Comparison of ENCODE assay signal across 24 cellular contexts in the genomic region with DNA sequence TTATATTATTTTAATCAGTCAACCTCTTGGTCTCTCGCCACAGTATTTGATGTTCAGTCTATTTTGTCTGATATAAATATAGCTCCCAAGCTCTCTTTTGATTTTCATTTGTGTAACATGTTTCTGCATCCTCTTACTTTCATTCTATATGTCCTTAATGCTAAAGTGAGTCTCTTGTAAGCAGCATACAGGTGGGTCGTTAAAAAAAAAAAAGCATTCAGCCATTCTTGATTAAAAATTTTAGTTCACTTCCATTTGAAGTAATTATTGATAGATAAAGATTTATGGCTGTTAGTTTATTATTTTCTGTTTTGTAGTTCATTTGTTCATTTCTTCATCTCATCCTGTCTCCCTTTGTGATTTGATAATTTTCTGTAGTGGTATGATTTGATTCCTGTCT.
A peak's percentile ranks its signal among the peaks of the same experiment; 100 is the strongest.
DNase-seq lines count a peak whose midpoint lies in the region; ATAC-seq, FAIRE-seq and TF ChIP-seq lines count a peak whose summit lies in the region.
"Had no signal": no experiment of that assay in that cellular context is flagged by ENCODE, and none has a peak within 500 bp of the region (broad histone marks: within the 10 kb centered on the region; RNA-seq: fewer than 3 reads in every experiment).

No MANE protein-coding gene starts in this region.

- peaks cover 2% of the 10 kb centered on the region; the same call in 1 of the 2 replicates for H3K9me3 ChIP-seq in HEK293 (ENCODE audit: control insufficient read depth, insufficient read depth, low read depth, low read length)
- no peaks in the 10 kb centered on the region for H3K9me3 ChIP-seq in astrocyte (ENCODE audit: insufficient read depth, low read depth, low read length)
- no peaks in the 10 kb centered on the region for H3K9me3 ChIP-seq in K562 (replicated peaks; ENCODE audit: control insufficient read depth, insufficient read depth, low read depth, low read length)
- H3K9me3 ChIP-seq: A549, Caco-2 had no signal

- no peaks in the 10 kb centered on the region for H3K4me1 ChIP-seq in HEK293 (ENCODE audit: control insufficient read depth, insufficient read depth, low read length)
- H3K4me1 ChIP-seq in astrocyte (ENCODE audit: insufficient read depth, low read length), result no peaks in the 10 kb centered on the region
- no peaks in the 10 kb centered on the region for H3K4me1 ChIP-seq in K562 (replicated peaks in 1 of 2; ENCODE audit: control insufficient read depth in 2 of 2, insufficient read depth in 2 of 2, low read length in 2 of 2)
- H3K4me1 ChIP-seq: A549; BLaER1 treated with 17β-estradiol and CSF1 and Interleukin-3, amounts not matched to agents 10 nM and 100 nM; Caco-2 had no signal

- no peaks in the 10 kb centered on the region for H3K79me2 ChIP-seq in astrocyte (ENCODE audit: insufficient read depth, low read length)
- no peaks in the 10 kb centered on the region for H3K79me2 ChIP-seq in K562 (ENCODE audit: control insufficient read depth, insufficient read depth, low read length)

- H3K27ac ChIP-seq in HEK293 (ENCODE audit: extremely low read depth, low read depth, low read length) (no peak overlapping the region), astrocyte (ENCODE audit: low read depth, low read length) (no peak overlapping the region), K562 (ENCODE audit: extremely low read depth, low read depth, low read length) (no peak overlapping the region)
- H3K27ac ChIP-seq: 22Rv1; A549; BLaER1 treated with 17β-estradiol and CSF1 and Interleukin-3, amounts not matched to agents 10 nM and 100 nM; C4-2B had no signal

- H2AFZ ChIP-seq in astrocyte (ENCODE audit: low read depth, low read length) (no peak overlapping the region), K562 (ENCODE audit: low read depth, low read length) (no peak overlapping the region)

- H3K36me3 Mint-ChIP-seq in astrocyte (ENCODE audit: low read depth, unreplicated experiment), result no peaks in the 10 kb centered on the region
- no peaks in the 10 kb centered on the region for H3K36me3 Mint-ChIP-seq in activated naive CD4-positive, alpha-beta T cell treated with anti-CD3 and anti-CD28 coated beads, Interleukin-2, amount 10 ng/mL, durations not matched to agents 7 days and 5 days
- H3K36me3 Mint-ChIP-seq: CD8-positive, alpha-beta T cell had no signal

- in situ Hi-C loops in K562 (cut with MboI), result no loop called here

- no peak overlapping the region for H3K4me3 Mint-ChIP-seq in astrocyte (ENCODE audit: unreplicated experiment)
- H3K4me3 Mint-ChIP-seq in activated naive CD4-positive, alpha-beta T cell treated with anti-CD3 and anti-CD28 coated beads, Interleukin-2, amount 10 ng/mL, durations not matched to agents 7 days and 5 days, result no peak overlapping the region
- H3K4me3 Mint-ChIP-seq: B cell; CD4-positive, alpha-beta T cell; CD8-positive, alpha-beta T cell had no signal

- H3K27me3 Mint-ChIP-seq in astrocyte (ENCODE audit: low read depth, unreplicated experiment), result no peaks in the 10 kb centered on the region
- H3K27me3 Mint-ChIP-seq in activated naive CD4-positive, alpha-beta T cell treated with anti-CD3 and anti-CD28 coated beads, Interleukin-2, amount 10 ng/mL, durations not matched to agents 7 days and 5 days, result no peaks in the 10 kb centered on the region
- H3K27me3 Mint-ChIP-seq: B cell; CD4-positive, alpha-beta T cell had no signal

- H3K27me3 ChIP-seq in astrocyte (ENCODE audit: insufficient read depth, low read length), result no peaks in the 10 kb centered on the region
- H3K27me3 ChIP-seq in K562 (ENCODE audit: control insufficient read depth in 2 of 2, insufficient read depth in 2 of 2, low read length in 2 of 2), result no peaks in the 10 kb centered on the region

- FAIRE-seq in astrocyte (lab: Jason Lieb, UNC), result peak; percentile 54
- FAIRE-seq in K562 (lab: Jason Lieb, UNC), result no peak
- FAIRE-seq: D721Med, G401.6, GM12892, GM19239 had no signal

- peaks cover 7% of the 10 kb centered on the region for H3K4me1 Mint-ChIP-seq in astrocyte (ENCODE audit: low read depth, unreplicated experiment)
- H3K4me1 Mint-ChIP-seq in activated naive CD4-positive, alpha-beta T cell treated with anti-CD3 and anti-CD28 coated beads, Interleukin-2, amount 10 ng/mL, durations not matched to agents 7 days and 5 days, result no peaks in the 10 kb centered on the region
- H3K4me1 Mint-ChIP-seq: B cell had no signal

- WGBS in K562 (ENCODE audit: insufficient coverage, low coverage, missing lambda C conversion rate), result 0% methylated on average over 2 of the region's 2 CpGs

- H3K27ac Mint-ChIP-seq in astrocyte (ENCODE audit: unreplicated experiment), result no peak overlapping the region
- H3K27ac Mint-ChIP-seq in activated naive CD4-positive, alpha-beta T cell treated with anti-CD3 and anti-CD28 coated beads, Interleukin-2, amount 10 ng/mL, durations not matched to agents 7 days and 5 days, result no peak overlapping the region
- H3K27ac Mint-ChIP-seq: B cell; CD4-positive, alpha-beta T cell; CD8-positive, alpha-beta T cell had no signal

- H3K9ac ChIP-seq in astrocyte (ENCODE audit: low read length) (no peak overlapping the region), K562 (ENCODE audit: insufficient read depth in 1 of 2, low read depth in 2 of 2, low read length in 2 of 2) (no peak overlapping the region)
- H3K9ac ChIP-seq: BLaER1 treated with 17β-estradiol and CSF1 and Interleukin-3, amounts not matched to agents 10 nM and 100 nM had no signal

- no peak overlapping the region for H3K4me2 ChIP-seq in astrocyte (ENCODE audit: low read length)
- no peak overlapping the region for H3K4me2 ChIP-seq in K562 (ENCODE audit: insufficient read depth, low read length)
- H3K4me2 ChIP-seq: A549; BLaER1 treated with 17β-estradiol and CSF1 and Interleukin-3, amounts not matched to agents 10 nM and 100 nM had no signal

- H4K20me1 ChIP-seq in astrocyte (ENCODE audit: insufficient read depth, low read length) (no peaks in the 10 kb centered on the region), K562 (replicated peaks; ENCODE audit: control insufficient read depth, insufficient read depth, low read length) (no peaks in the 10 kb centered on the region)
- H4K20me1 ChIP-seq: BLaER1 treated with 17β-estradiol and CSF1 and Interleukin-3, amounts not matched to agents 10 nM and 100 nM had no signal

- DNase-seq in astrocyte (ENCODE audit: low read depth), result no peak
- DNase-seq in K562 (ENCODE audit: extremely low read depth in 1 of 4, low spot score in 3 of 4), result no peak
- DNase-seq in dedifferentiated amniotic fluid mesenchymal stem cell (ENCODE audit: extremely low spot score), result peak; percentile 1
- DNase-seq in activated naive CD4-positive, alpha-beta T cell treated with anti-CD3 and anti-CD28 coated beads, Interleukin-2, amount 10 ng/mL, durations not matched to agents 7 days and 5 days, result no peak
- DNase-seq in SW480 (ENCODE audit: low spot score), result no peak
- DNase-seq in activated CD4-positive, CD25-positive, alpha-beta regulatory T cell treated with anti-CD3 and anti-CD28 coated beads, Interleukin-2, amount 50 U/mL, for 72 hours, result no peak
- DNase-seq: AML-193; Caco-2; Calu3; CD4-positive, alpha-beta T cell; CD8-positive, alpha-beta T cell; DMS79 treated with DMSO at 0.1 percent for 48 hours; GF-D8 had no signal

- no peaks in the 10 kb centered on the region for H3K9me1 ChIP-seq in K562 (ENCODE audit: control insufficient read depth, insufficient read depth, low read length)

- no peaks in the 10 kb centered on the region for H3K36me3 ChIP-seq in HEK293 (ENCODE audit: control insufficient read depth in 2 of 2, insufficient read depth in 1 of 2, low read length in 2 of 2)
- no peaks in the 10 kb centered on the region for H3K36me3 ChIP-seq in astrocyte (ENCODE audit: insufficient read depth, low read length)
- H3K36me3 ChIP-seq in K562 (ENCODE audit: control insufficient read depth, insufficient read depth, low read length), result no peaks in the 10 kb centered on the region
- H3K36me3 ChIP-seq: BLaER1 treated with 17β-estradiol and CSF1 and Interleukin-3, amounts not matched to agents 10 nM and 100 nM had no signal

- POLR2A ChIA-PET in HEK293 (lab: Yijun Ruan, JAX), result no interaction called here
- POLR2A ChIA-PET in K562 (lab: Yijun Ruan, JAX), result no interaction called here

- TF ChIP-seq POLR2A in K562 (conservative IDR thresholded peaks at IDR 0.05), result no peak

- TF ChIP-seq CTCF in HEK293 (tag by site-specific recombination; IDR thresholded peaks at IDR 0.05) (no peak), astrocyte (IDR thresholded peaks at IDR 0.05; ENCODE audit: insufficient read depth, low read depth, low read length) (no peak), K562 (IDR thresholded peaks at IDR 0.05 in 2 of 3, conservative IDR thresholded peaks at IDR 0.05 in 1 of 3; ENCODE audit: insufficient read depth in 2 of 3, low read depth in 1 of 3, low read length in 3 of 3) (no peak)

- H3K9me3 Mint-ChIP-seq in astrocyte (ENCODE audit: unreplicated experiment), result peaks cover 1% of the 10 kb centered on the region
- no peaks in the 10 kb centered on the region for H3K9me3 Mint-ChIP-seq in activated naive CD4-positive, alpha-beta T cell treated with anti-CD3 and anti-CD28 coated beads, Interleukin-2, amount 10 ng/mL, durations not matched to agents 7 days and 5 days

- intact Hi-C loops in K562 (cut with micrococcal nuclease), result no loop called here

- no peak for TF ChIP-seq RAD21 in K562 (CRISPR knock-in tag; conservative IDR thresholded peaks at IDR 0.05 in 1 of 2, IDR thresholded peaks at IDR 0.05 in 1 of 2)

- H3K4me3 ChIP-seq in HEK293 (ENCODE audit: low read depth, low read length) (no peak overlapping the region), astrocyte (ENCODE audit: insufficient read depth, low read depth, low read length) (no peak overlapping the region), K562 (no peak overlapping the region)
- H3K4me3 ChIP-seq: A549; BLaER1 treated with 17β-estradiol and CSF1 and Interleukin-3, amounts not matched to agents 10 nM and 100 nM had no signal

- ATAC-seq in K562 (no peak), HG02763 (IDR thresholded peaks at IDR 0.05; ENCODE audit: unreplicated experiment) (no peak)
- ATAC-seq: A549; CD8-positive, alpha-beta T cell had no signal

- no TSS peak for BruUV-seq in K562 (replicated peaks; lab: Mats Ljungman, UMichigan)

- TF ChIP-seq EP300 in K562 (IDR thresholded peaks at IDR 0.05; ENCODE audit: low read length), result no peak

- CTCF ChIA-PET in HEK293 (lab: Yijun Ruan, JAX) (interaction anchor here (0.6 kb wide), 1 partner anchor 10 kb away, joined by 3 read pairs; no protein-coding TSS in a partner anchor), K562 (lab: Yijun Ruan, JAX; ENCODE audit: low intra/inter-chr PET ratio) (no interaction called here)
- CTCF ChIA-PET in activated naive CD4-positive, alpha-beta T cell treated with anti-CD3 and anti-CD28 coated beads, Interleukin-2, amount 10 ng/mL, durations not matched to agents 7 days and 5 days (lab: Charles Lee), result no interaction called here

TF ChIP-seq in K562, 482 proteins besides CTCF, POLR2A, EP300 and RAD21:
- TF ChIP-seq HDAC3 (IDR thresholded peaks at IDR 0.05; ENCODE audit: borderline replicate concordance, partially characterized antibody), result no peak
- TF ChIP-seq ZNF384 (IDR thresholded peaks at IDR 0.05; ENCODE audit: low read depth, low read length), result 0 out of 2 replicates have a peak, but pooled peaks have one; percentile 28
